ENCODE assay signal across 8 cellular contexts in the genomic region with DNA sequence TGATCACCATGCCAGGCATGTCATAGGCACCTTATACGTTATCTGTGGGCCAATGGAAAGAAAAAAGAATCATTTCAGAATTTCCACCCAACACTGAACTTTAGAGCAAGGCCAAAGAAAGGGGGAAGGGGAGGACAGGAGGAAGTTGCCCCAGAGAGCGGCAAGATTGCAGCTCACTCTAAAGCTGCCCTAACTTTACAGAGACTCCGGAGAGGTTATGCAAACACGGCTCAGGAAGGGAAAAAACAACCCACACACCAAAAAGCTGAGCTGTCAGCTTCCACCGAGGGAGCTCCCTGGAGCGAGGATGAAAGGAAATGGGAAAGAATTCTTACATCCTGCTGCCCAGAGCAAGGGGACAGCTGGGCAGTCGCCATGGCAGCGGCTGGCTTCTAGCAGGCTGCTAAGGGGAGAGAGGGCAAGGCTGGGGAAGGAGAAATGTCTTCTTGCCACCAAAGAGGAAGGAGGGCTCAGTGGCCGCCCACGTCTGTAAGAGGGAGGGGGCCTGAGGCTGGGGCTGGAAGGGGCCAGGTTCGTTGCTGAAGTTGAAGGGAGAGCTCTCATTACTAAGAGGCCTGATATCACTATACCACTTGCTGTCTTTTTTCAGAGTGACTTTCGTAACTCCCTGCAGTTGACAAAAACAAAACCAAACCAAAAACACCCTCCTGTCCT. TPM values are rescaled to one million over a fixed set of nuclear protein-coding genes. Genes with fewer than 3 reads are reported as not detected.
A peak's percentile ranks its signal among the peaks of the same experiment; 100 is the strongest.
DNase-seq lines count a peak whose midpoint lies in the region; ATAC-seq and TF ChIP-seq lines count a peak whose summit lies in the region.

No MANE protein-coding gene starts in this region.

- H3K9me3 ChIP-seq in IMR-90 (ENCODE audit: control insufficient read depth, insufficient read depth, low read length) (no peaks in the 10 kb centered on the region), duodenal mucosa (ENCODE audit: control insufficient read depth in 1 of 2, low read length in 2 of 2) (no peaks in the 10 kb centered on the region)

- H3K27me3 Mint-ChIP-seq in activated B cell treated with CpG ODN at 0.5 μM for 24 hours: no peaks in the 10 kb centered on the region

- H2BK120ac ChIP-seq in IMR-90 (ENCODE audit: low read depth, low read length): peak overlapping the region; percentile 66

- H2BK20ac ChIP-seq in IMR-90 (ENCODE audit: low read depth, low read length): peak overlapping the region; percentile 18; the same call in 1 of the 2 replicates

- peak; percentile 38 for ATAC-seq in IMR-90 (ENCODE audit: low read depth)
- peak; percentile 40 for ATAC-seq in activated B cell treated with CpG ODN at 0.5 μM for 24 hours (ENCODE audit: low read depth)
- no peak for ATAC-seq in GM21737 (IDR thresholded peaks at IDR 0.05; ENCODE audit: unreplicated experiment)

- H3K27ac Mint-ChIP-seq in activated B cell treated with CpG ODN at 0.5 μM for 24 hours: peak overlapping the region; percentile 97

- H4K8ac ChIP-seq in IMR-90 (ENCODE audit: low read depth in 2 of 2, low read length in 2 of 2): peak overlapping the region; percentile 15 to 30

- peak overlapping the region; percentile 26; the same call in 1 of the 2 replicates for H4K5ac ChIP-seq in IMR-90 (ENCODE audit: low read depth, low read length)

- H3K9me3 Mint-ChIP-seq in activated B cell treated with CpG ODN at 0.5 μM for 24 hours: no peaks in the 10 kb centered on the region

- POLR2A ChIA-PET in IMR-90 (lab: Charles Lee; ENCODE audit: unreplicated experiment): interaction anchor here (1.4 kb wide), 1 partner anchor 19 kb away, joined by 3 read pairs; the partner anchor contains the start of gene COTL1
- POLR2A ChIA-PET in activated B cell treated with CpG ODN at 0.5 μM for 24 hours (lab: Charles Lee): interaction anchor here (0.6 to 12.5 kb wide), 16 partner anchors 8 to 484 kb away, joined by 3 to 333 read pairs (median 9); partner anchors contain the start of genes COTL1 and KLHL36

- peaks cover 21 to 79% of the 10 kb centered on the region in 2 experiments for H3K79me1 ChIP-seq in IMR-90 (ENCODE audit: low read depth in 1 of 2, low read length in 2 of 2)

- H3K36me3 Mint-ChIP-seq in activated B cell treated with CpG ODN at 0.5 μM for 24 hours (ENCODE audit: low read depth): peaks cover 25% of the 10 kb centered on the region

- peak overlapping the region; percentile 72 for H2BK5ac ChIP-seq in IMR-90 (ENCODE audit: low read depth, low read length, poor library complexity, severe bottlenecking)

- H4K91ac ChIP-seq in IMR-90 (ENCODE audit: insufficient read depth, low read depth, low read length): peak overlapping the region; percentile 67

- intact Hi-C loops in IMR-90 (cut with micrococcal nuclease): loop anchor here (5.0 kb wide), 1 partner anchor 67 kb away; no protein-coding TSS in a partner anchor
- intact Hi-C loops in activated B cell treated with CpG ODN at 0.5 μM for 24 hours (cut with micrococcal nuclease): loop anchor here (1.0 to 10.0 kb wide), 5 partner anchors 9 to 1155 kb away; partner anchors contain the start of genes C16orf74 and COTL1

- peak overlapping the region; percentile 52 for H3K9ac ChIP-seq in IMR-90 (ENCODE audit: low read depth, low read length)
- peak overlapping the region; percentile 35 to 55 for H3K9ac ChIP-seq in duodenal mucosa (ENCODE audit: low read depth in 1 of 2, low read length in 2 of 2)

- peaks cover 10% of the 10 kb centered on the region for H3K36me3 ChIP-seq in IMR-90 (ENCODE audit: control insufficient read depth, insufficient read depth, low read length)
- peaks cover 0 to 13% of the 10 kb centered on the region in 2 donors for H3K36me3 ChIP-seq in duodenal mucosa (ENCODE audit: control insufficient read depth in 1 of 2, insufficient read depth in 2 of 2, low read length in 2 of 2)

- peak; percentile 13 for DNase-seq in NK-92 treated with Interleukin-12 subunit alpha and Interleukin-12 subunit beta, amount 100 ng/mL, for 24 hours (lab: John Stamatoyannopoulos, UW)
- DNase-seq in NK-92 (lab: John Stamatoyannopoulos, UW; ENCODE audit: unreplicated experiment) (no peak), IMR-90 (peak; percentile 85), activated B cell treated with CpG ODN at 0.5 μM for 24 hours (peak; percentile 55), lung microvascular endothelial cell (ENCODE audit: low read depth in 2 of 2) (peak; percentile 74 to 85)
- DNase-seq in stimulated activated CD4-positive, alpha-beta T cell treated with anti-CD3 and anti-CD28 coated beads, TNF-alpha, amount 100 ng/mL, for 24 hours (ENCODE audit: low read depth in 3 of 3): peak in 2 of 3 experiments; percentile 44 to 79

- H3K27ac ChIP-seq in IMR-90 (ENCODE audit: insufficient read depth, low read length) (peak overlapping the region; percentile 87), duodenal mucosa (ENCODE audit: low read depth, low read length) (peak overlapping the region; percentile 80)

- peaks cover 45% of the 10 kb centered on the region for H3K9me1 ChIP-seq in IMR-90 (ENCODE audit: insufficient read depth, low read length)

- dilution Hi-C loops in IMR-90 (cut with HindIII; ENCODE audit: low sequenced_read_pairs, unreplicated experiment): no loop called here

- no peak; the same call in 1 of the 2 replicates for TF ChIP-seq RAD21 in IMR-90 (IDR thresholded peaks at IDR 0.05; ENCODE audit: low read length)

- H3K4me3 Mint-ChIP-seq in activated B cell treated with CpG ODN at 0.5 μM for 24 hours: peak overlapping the region; percentile 82

- H3K4me3 ChIP-seq in IMR-90 (ENCODE audit: insufficient read depth, low read depth, low read length) (peak overlapping the region; percentile 3; the same call in 1 of the 2 replicates), duodenal mucosa (ENCODE audit: low read depth in 1 of 2, low read length in 2 of 2) (peak overlapping the region; percentile 53 to 55)

- H4K20me1 ChIP-seq in IMR-90 (ENCODE audit: insufficient read depth, low read length): peaks cover 95% of the 10 kb centered on the region

- peak overlapping the region; percentile 48; the same call in 1 of the 3 replicates for H2BK15ac ChIP-seq in IMR-90 (ENCODE audit: low read depth, low read length)

- TF ChIP-seq POLR2A in IMR-90 (IDR thresholded peaks at IDR 0.05; ENCODE audit: low read depth, low read length): no peak

- H2AK9ac ChIP-seq in IMR-90 (replicated peaks; ENCODE audit: low read depth, low read length, poor library complexity): peak overlapping the region; percentile 58

- WGBS in IMR-90 (ENCODE audit: extremely low coverage in 2 of 2, insufficient read length in 1 of 2), 2 experiments: 0% methylated on average over 2 of the region's 12 CpGs; no CpG with 5 or more reads in 1 of the 2 experiments

- no TSS peak for BruUV-seq in IMR-90 (replicated peaks; lab: Mats Ljungman, UMichigan)

- H3K27me3 ChIP-seq in IMR-90 (ENCODE audit: control insufficient read depth, insufficient read depth, low read length) (no peaks in the 10 kb centered on the region), duodenal mucosa (ENCODE audit: control insufficient read depth in 1 of 2, insufficient read depth in 2 of 2, low read length in 2 of 2) (no peaks in the 10 kb centered on the region)

- H3K4ac ChIP-seq in IMR-90 (ENCODE audit: low read depth, low read length): peak overlapping the region; percentile 73

- H3K56ac ChIP-seq in IMR-90 (ENCODE audit: extremely low read depth, insufficient read depth, low read length): peak overlapping the region; percentile 46

- peak overlapping the region; percentile 72 for H2AFZ ChIP-seq in IMR-90 (replicated peaks; ENCODE audit: low read length, poor library complexity)

- H3K18ac ChIP-seq in IMR-90 (ENCODE audit: low read depth, low read length): peak overlapping the region; percentile 8

- H3K14ac ChIP-seq in IMR-90 (replicated peaks; ENCODE audit: low read depth, low read length): peak overlapping the region; percentile 77

- H2AK5ac ChIP-seq in IMR-90 (ENCODE audit: low read depth, low read length): peak overlapping the region; percentile 59

- TF ChIP-seq CTCF in IMR-90 (conservative IDR thresholded peaks at IDR 0.05; ENCODE audit: low read depth, low read length) (no peak), activated B cell treated with CpG ODN at 0.5 μM for 24 hours (IDR thresholded peaks at IDR 0.05) (no peak)

- H3K4me2 ChIP-seq in IMR-90 (ENCODE audit: low read depth, low read length): peak overlapping the region; percentile 70

- in situ Hi-C loops in IMR-90 (cut with MboI; ENCODE audit: low sequenced_read_pairs): no loop called here

- CTCF ChIA-PET in IMR-90 (lab: Yijun Ruan, JAX) (interaction anchor here (0.6 to 0.7 kb wide), 3 partner anchors 30 to 1803 kb away, joined by 3 to 6 read pairs (median 4); no protein-coding TSS in a partner anchor), activated B cell treated with CpG ODN at 0.5 μM for 24 hours (lab: Charles Lee) (interaction anchor here (0.8 to 4.2 kb wide), 8 partner anchors 14 to 127 kb away, joined by 3 to 17 read pairs (median 5); no protein-coding TSS in a partner anchor)

- peaks cover 94% of the 10 kb centered on the region for H3K4me1 Mint-ChIP-seq in activated B cell treated with CpG ODN at 0.5 μM for 24 hours

- H3K4me1 ChIP-seq in IMR-90 (ENCODE audit: control insufficient read depth, insufficient read depth, low read length): peaks cover 53% of the 10 kb centered on the region
- peaks cover 61 to 74% of the 10 kb centered on the region in 2 donors for H3K4me1 ChIP-seq in duodenal mucosa (ENCODE audit: control insufficient read depth in 1 of 2, insufficient read depth in 2 of 2, low read length in 2 of 2)

- H3K23ac ChIP-seq in IMR-90 (ENCODE audit: low read depth, low read length): peak overlapping the region; percentile 70

TF ChIP-seq in IMR-90, 13 proteins besides CTCF, POLR2A, EP300 and RAD21 (continues in another document):
- TF ChIP-seq MXI1 (IDR thresholded peaks at IDR 0.05; ENCODE audit: borderline replicate concordance, low read depth, low read length) (no peak), MAFK (IDR thresholded peaks at IDR 0.05; ENCODE audit: low read depth, low read length) (peak; percentile 69)

RNA-seq across cellular contexts. Expression of gene COTL1, which starts 18.2 kb away (rescaled TPM):
- total RNA-seq in IMR-90 (2012; rRNA removed) (144 and 166 TPM in 2 replicates), activated B cell treated with CpG ODN at 0.5 μM for 24 hours (487 and 525 TPM in 2 replicates), lung microvascular endothelial cell (107 and 116 TPM in 2 replicates)
- polyA plus RNA-seq in IMR-90 (2012; rRNA removed): 258 and 270 TPM in 2 replicates
- 343 and 372 TPM in 2 replicates for polyA plus RNA-seq in IMR-90 (2012; cell fraction: cytosol; rRNA removed)
- 158 and 196 TPM in 2 replicates for polyA plus RNA-seq in IMR-90 (2012; cell fraction: nucleus; rRNA removed; ENCODE audit: low replicate concordance)

RNA-seq across cellular contexts. Expression of gene KLHL36, which starts 48.6 kb away (rescaled TPM):
- total RNA-seq in IMR-90 (2012; rRNA removed) (45.9 and 50.3 TPM in 2 replicates), activated B cell treated with CpG ODN at 0.5 μM for 24 hours (62.6 and 72.7 TPM in 2 replicates), lung microvascular endothelial cell (33.1 and 49.8 TPM in 2 replicates)
- 46.3 and 48.9 TPM in 2 replicates for polyA plus RNA-seq in IMR-90 (2012; rRNA removed)
- 23.9 and 49.3 TPM in 2 replicates for polyA plus RNA-seq in IMR-90 (2012; cell fraction: cytosol; rRNA removed)
- 99.5 and 176 TPM in 2 replicates for polyA plus RNA-seq in IMR-90 (2012; cell fraction: nucleus; rRNA removed; ENCODE audit: low replicate concordance)
